Comparison of ENCODE assay signal across 29 cellular contexts in genomic region chr14:77201696-77202095, GRCh38.
"Had no signal": no experiment of that assay in that cellular context is flagged by ENCODE, and none has a peak within 500 bp of the region (broad histone marks: within the 10 kb centered on the region; RNA-seq: fewer than 3 reads in every experiment).

No MANE protein-coding gene starts in this region.

- DNase-seq: naive B cell; naive thymus-derived CD8-positive, alpha-beta T cell; nephron progenitor cell; psoas muscle; right cardiac atrium; sigmoid colon; small intestine; stimulated activated CD4-positive, alpha-beta T cell treated with anti-CD3 and anti-CD28 coated beads, Interleukin-12 subunit alpha, Interleukin-12 subunit beta, amount 100 ng/mL, for 4 hours; stimulated activated CD4-positive, alpha-beta T cell treated with anti-CD3 and anti-CD28 coated beads, Interleukin-1b, Interleukin-23, amount 100 ng/mL, for 48 hours; stimulated activated CD4-positive, alpha-beta T cell treated with anti-CD3 and anti-CD28 coated beads, Interleukin-4, amount 100 ng/mL, for 1 hour; stimulated activated CD4-positive, alpha-beta T cell treated with anti-CD3 and anti-CD28 coated beads, Interleukin-4, amount 100 ng/mL, for 4 hours; stimulated activated CD8-positive, alpha-beta memory T cell treated with anti-CD3 and anti-CD28 coated beads, Interleukin-4, amount 100 ng/mL, for 48 hours; stimulated activated naive CD4-positive, alpha-beta T cell; stimulated activated naive CD8-positive, alpha-beta T cell treated with anti-CD3 and anti-CD28 coated beads, Interleukin-15, amount 100 ng/mL, for 72 hours; stimulated activated naive CD8-positive, alpha-beta T cell treated with anti-CD3 and anti-CD28 coated beads, Interleukin-15, Interleukin-2, amounts not matched to agents 100 U/mL and 50 U/mL, for 24 hours; substantia nigra; testis; tibial artery; transverse colon; upper lobe of right lung; uterus had no signal

- H3K9me3 ChIP-seq: pancreas, psoas muscle, right lobe of liver, sigmoid colon, suprapubic skin, testis, tibial artery, transverse colon, upper lobe of right lung, uterus had no signal

- H3K4me1 Mint-ChIP-seq: naive B cell; naive thymus-derived CD8-positive, alpha-beta T cell; neural crest cell; stimulated activated memory B cell treated with anti-CD40 and anti-IgM and Interleukin-4, amounts not matched to agents 10 μg/mL and 1 μg/mL and 100 μg/mL, for 72 hours; stimulated activated naive CD8-positive, alpha-beta T cell treated with anti-CD3 and anti-CD28 coated beads, Interleukin-15, amount 100 ng/mL, for 72 hours had no signal

- H3K36me3 Mint-ChIP-seq: naive B cell; natural killer cell treated with Interleukin-12 subunit alpha and Interleukin-12 subunit beta and Interleukin-15 and Interleukin-18, amount 100 ng/mL, for 72 hours; stimulated activated memory B cell treated with anti-CD40 and anti-IgM and Interleukin-4, amounts not matched to agents 10 μg/mL and 1 μg/mL and 100 μg/mL, for 72 hours; type B pancreatic cell had no signal

- ATAC-seq: naive thymus-derived CD8-positive, alpha-beta T cell; natural killer cell treated with Interleukin-12 subunit alpha and Interleukin-12 subunit beta and Interleukin-15 and Interleukin-18, amount 100 ng/mL, for 72 hours; pancreas; psoas muscle; right cardiac atrium; right lobe of liver; stimulated activated memory B cell treated with anti-CD40 and anti-IgM and Interleukin-4, amounts not matched to agents 10 μg/mL and 1 μg/mL and 100 μg/mL, for 72 hours; stimulated activated naive CD8-positive, alpha-beta T cell treated with anti-CD3 and anti-CD28 coated beads, Interleukin-15, amount 100 ng/mL, for 72 hours; stimulated activated naive CD8-positive, alpha-beta T cell treated with anti-CD3 and anti-CD28 coated beads, Interleukin-15, Interleukin-2, amounts not matched to agents 100 U/mL and 50 U/mL, for 24 hours; upper lobe of right lung had no signal

- H3K36me3 ChIP-seq: pancreas, right lobe of liver, sigmoid colon, suprapubic skin, tibial artery, transverse colon, upper lobe of right lung, uterus had no signal

- H3K27ac Mint-ChIP-seq: naive thymus-derived CD8-positive, alpha-beta T cell; natural killer cell treated with Interleukin-12 subunit alpha and Interleukin-12 subunit beta and Interleukin-15 and Interleukin-18, amount 100 ng/mL, for 72 hours; nephron progenitor cell; progenitor cell of endocrine pancreas; stimulated activated memory B cell treated with anti-CD40 and anti-IgM and Interleukin-4, amounts not matched to agents 10 μg/mL and 1 μg/mL and 100 μg/mL, for 72 hours; stimulated activated naive CD8-positive, alpha-beta T cell treated with anti-CD3 and anti-CD28 coated beads, Interleukin-15, amount 100 ng/mL, for 72 hours; type B pancreatic cell had no signal

- FAIRE-seq: pancreas, small intestine had no signal

- H3K9me3 Mint-ChIP-seq: natural killer cell treated with Interleukin-12 subunit alpha and Interleukin-12 subunit beta and Interleukin-15 and Interleukin-18, amount 100 ng/mL, for 72 hours; nephron progenitor cell; neural crest cell; stimulated activated memory B cell treated with anti-CD40 and anti-IgM and Interleukin-4, amounts not matched to agents 10 μg/mL and 1 μg/mL and 100 μg/mL, for 72 hours; stimulated activated naive CD8-positive, alpha-beta T cell treated with anti-CD3 and anti-CD28 coated beads, Interleukin-15, amount 100 ng/mL, for 72 hours; type B pancreatic cell had no signal

- H3K27ac ChIP-seq: pancreas, psoas muscle, right lobe of liver, sigmoid colon, suprapubic skin, testis, tibial artery, transverse colon, upper lobe of right lung, uterus had no signal

- H3K4me3 Mint-ChIP-seq: naive thymus-derived CD8-positive, alpha-beta T cell; natural killer cell treated with Interleukin-12 subunit alpha and Interleukin-12 subunit beta and Interleukin-15 and Interleukin-18, amount 100 ng/mL, for 72 hours; nephron progenitor cell; neural crest cell; stimulated activated memory B cell treated with anti-CD40 and anti-IgM and Interleukin-4, amounts not matched to agents 10 μg/mL and 1 μg/mL and 100 μg/mL, for 72 hours; stimulated activated naive CD8-positive, alpha-beta T cell treated with anti-CD3 and anti-CD28 coated beads, Interleukin-15, amount 100 ng/mL, for 72 hours; type B pancreatic cell had no signal

- H3K4me1 ChIP-seq: pancreas, psoas muscle, right lobe of liver, sigmoid colon, suprapubic skin, testis, tibial artery, upper lobe of right lung, uterus had no signal

- H3K4me3 ChIP-seq: pancreas, psoas muscle, right lobe of liver, sigmoid colon, suprapubic skin, testis, tibial artery, transverse colon, upper lobe of right lung, uterus had no signal
